Comparison of ENCODE assay signal across 8 cellular contexts in genomic region chr2:210002158-210003157, GRCh38. TPM values are rescaled to one million over a fixed set of nuclear protein-coding genes. Genes with fewer than 3 reads are reported as not detected.
DNase-seq lines count a peak whose midpoint lies in the region; ATAC-seq and TF ChIP-seq lines count a peak whose summit lies in the region.

RPE (plus strand) TSS chr2:210002638; CDS start chr2:210002662, 24 bp downstream.

- no peaks in the 10 kb centered on the region for H3K9me3 Mint-ChIP-seq in IgD-negative memory B cell

- H3K36me3 Mint-ChIP-seq in IgD-negative memory B cell = no peaks in the 10 kb centered on the region

- DNase-seq in DMS 273 treated with DMSO at 0.1 percent for 48 hours (lab: John Stamatoyannopoulos, UW) = peak; percentile 91
- DNase-seq in OCI-M2 (lab: John Stamatoyannopoulos, UW; ENCODE audit: unreplicated experiment) = peak; percentile 86
- peak; percentile 98 for DNase-seq in activated T-cell treated with anti-CD3 and anti-CD28 coated beads for 4 hours
- peak; percentile 97 for DNase-seq in epithelial cell of esophagus (ENCODE audit: low read depth)
- DNase-seq in stimulated activated CD8-positive, alpha-beta memory T cell treated with anti-CD3 and anti-CD28 coated beads, Interleukin-4, amount 100 ng/mL, for 1 hour (ENCODE audit: low read depth in 2 of 2, low spot score in 1 of 2) = peak; percentile 96 to 98

- peaks cover 42% of the 10 kb centered on the region for H3K4me1 ChIP-seq in mononuclear cell (ENCODE audit: insufficient read depth, low read length)

- H3K27me3 Mint-ChIP-seq in IgD-negative memory B cell = peaks cover 2% of the 10 kb centered on the region

- H3K4me3 ChIP-seq in epithelial cell of esophagus (ENCODE audit: low read length) = peak within 1 kb of the TSS; percentile 91
- peak within 1 kb of the TSS; percentile 97 for H3K4me3 ChIP-seq in mononuclear cell (ENCODE audit: low read length)

- TF ChIP-seq CTCF in epithelial cell of esophagus (IDR thresholded peaks at IDR 0.05; ENCODE audit: insufficient read depth, low read depth, low read length, missing control alignments) = no peak

- peak within 1 kb of the TSS; percentile 83 to 97 (median 89) for H3K27ac Mint-ChIP-seq in IgD-negative memory B cell

- H3K27me3 ChIP-seq in mononuclear cell (ENCODE audit: insufficient read depth, low read length) = no peaks in the 10 kb centered on the region

- peak; percentile 99 for ATAC-seq in GM21529 (IDR thresholded peaks at IDR 0.05; ENCODE audit: unreplicated experiment)

- no peaks in the 10 kb centered on the region for H3K9me3 ChIP-seq in mononuclear cell (ENCODE audit: low read depth, low read length)

- H3K4me3 Mint-ChIP-seq in IgD-negative memory B cell = peak within 1 kb of the TSS; percentile 91 to 99 (median 96)

- H3K4me1 Mint-ChIP-seq in IgD-negative memory B cell = peaks cover 17 to 39% (median 35%) of the 10 kb centered on the region in 3 donors

RNA-seq across cellular contexts. Expression of gene RPE, which starts in this region (rescaled TPM):
- 16.4 TPM for polyA plus RNA-seq in IgD-negative memory B cell
- 17.9 TPM for total RNA-seq in mononuclear cell

Comparison
In these comparisons a context has a peak if more than half of its experiments do, and no peak if none do; other contexts are left out.
1. Peak in every context shown above with its lines: DNase-seq, ATAC-seq and H3K4me3 ChIP-seq.